ENCODE assay signal across 22 cellular contexts in genomic region chr7:107799645-107800264, GRCh38. TPM values are rescaled to one million over a fixed set of nuclear protein-coding genes. Genes with fewer than 3 reads are reported as not detected.
"Had no signal": no experiment of that assay in that cellular context is flagged by ENCODE, and none has a peak within 500 bp of the region (broad histone marks: within the 10 kb centered on the region; RNA-seq: fewer than 3 reads in every experiment).

No MANE protein-coding gene starts in this region.

- H3K27ac Mint-ChIP-seq: activated CD4-positive, alpha-beta memory T cell treated with anti-CD3 and anti-CD28 coated beads for 36 hours; activated naive CD8-positive, alpha-beta T cell; effector memory CD8-positive, alpha-beta T cell; naive thymus-derived CD8-positive, alpha-beta T cell; progenitor cell of endocrine pancreas had no signal

- H3K9me3 Mint-ChIP-seq: activated CD4-positive, alpha-beta memory T cell treated with anti-CD3 and anti-CD28 coated beads for 36 hours; activated T-cell treated with anti-CD3 and anti-CD28 coated beads, Interleukin-2, amount 50 U/mL, for 4 hours; effector memory CD8-positive, alpha-beta T cell; naive thymus-derived CD8-positive, alpha-beta T cell had no signal

- H3K9me3 ChIP-seq: breast epithelium, heart right ventricle, lower lobe of right lung, neutrophil, SJCRH30, tibial artery, vagina had no signal

- H3K4me1 ChIP-seq: breast epithelium, foreskin keratinocyte, lower lobe of right lung, SJCRH30, vagina had no signal

- H3K36me3 Mint-ChIP-seq: activated CD4-positive, alpha-beta memory T cell treated with anti-CD3 and anti-CD28 coated beads for 36 hours; naive thymus-derived CD8-positive, alpha-beta T cell had no signal

- H3K4me3 ChIP-seq: breast epithelium, heart right ventricle, lower lobe of right lung, SJCRH30, tibial artery, vagina had no signal

- ATAC-seq: activated T-cell treated with anti-CD3 and anti-CD28 coated beads, Interleukin-2, amount 50 U/mL, for 4 hours; effector memory CD8-positive, alpha-beta T cell; esophagus mucosa; foreskin keratinocyte; heart right ventricle; naive thymus-derived CD8-positive, alpha-beta T cell had no signal

- DNase-seq: activated CD4-positive, alpha-beta memory T cell treated with anti-CD3 and anti-CD28 coated beads for 36 hours; activated CD4-positive, alpha-beta T cell treated with anti-CD3 and anti-CD28 coated beads for 1 hour; activated effector memory CD4-positive, alpha-beta T cell treated with anti-CD3 and anti-CD28 coated beads, Interleukin-2, amount 50 U/mL, for 16 hours; activated T-cell treated with anti-CD3 and anti-CD28 coated beads, Interleukin-2, amount 50 U/mL, for 4 hours; amygdala; effector memory CD8-positive, alpha-beta T cell; foreskin keratinocyte; heart right ventricle; islet precursor cell; lower lobe of right lung; midbrain; naive thymus-derived CD8-positive, alpha-beta T cell; SJCRH30; stimulated activated CD4-positive, alpha-beta T cell treated with anti-CD3 and anti-CD28 coated beads, Interleukin-4, amount 100 ng/mL, for 24 hours; tibial artery had no signal

- H3K27me3 ChIP-seq: breast epithelium, tibial artery, vagina had no signal

- H3K27me3 Mint-ChIP-seq: progenitor cell of endocrine pancreas had no signal

- H3K4me3 Mint-ChIP-seq: activated CD4-positive, alpha-beta memory T cell treated with anti-CD3 and anti-CD28 coated beads for 36 hours; activated naive CD8-positive, alpha-beta T cell; activated T-cell treated with anti-CD3 and anti-CD28 coated beads, Interleukin-2, amount 50 U/mL, for 4 hours; effector memory CD8-positive, alpha-beta T cell; naive thymus-derived CD8-positive, alpha-beta T cell had no signal

- H3K36me3 ChIP-seq: breast epithelium, heart right ventricle, lower lobe of right lung, neutrophil, SJCRH30, tibial artery, vagina had no signal

- H3K27ac ChIP-seq: breast epithelium, foreskin keratinocyte, heart right ventricle, lower lobe of right lung, neutrophil, SJCRH30, tibial artery, vagina had no signal

RNA-seq across cellular contexts. Expression of gene SLC26A3, which starts 3.3 kb away (rescaled TPM):
- total RNA-seq: activated CD4-positive, alpha-beta memory T cell treated with anti-CD3 and anti-CD28 coated beads for 36 hours; chondrocyte; foreskin keratinocyte; heart right ventricle; lower lobe of right lung; naive thymus-derived CD8-positive, alpha-beta T cell; SJCRH30; vagina had no signal
- polyA plus RNA-seq: foreskin keratinocyte; heart right ventricle; naive thymus-derived CD8-positive, alpha-beta T cell had no signal
